ENCODE assay signal across 11 cellular contexts in genomic region chr3:16060945-16061344, GRCh38.
A peak's percentile ranks its signal among the peaks of the same experiment; 100 is the strongest.
DNase-seq lines count a peak whose midpoint lies in the region; ATAC-seq and TF ChIP-seq lines count a peak whose summit lies in the region.
"Had no signal": no experiment of that assay in that cellular context is flagged by ENCODE, and none has a peak within 500 bp of the region (broad histone marks: within the 10 kb centered on the region; RNA-seq: fewer than 3 reads in every experiment).

No MANE protein-coding gene starts in this region.

- no peak overlapping the region for H3K4me3 Mint-ChIP-seq in naive thymus-derived CD4-positive, alpha-beta T cell
- H3K4me3 Mint-ChIP-seq: naive B cell; stimulated activated naive CD8-positive, alpha-beta T cell treated with anti-CD3 and anti-CD28 coated beads, Interleukin-15, Interleukin-2, amounts not matched to agents 100 ng/mL and 50 ng/mL, for 24 hours had no signal

- H3K4me3 ChIP-seq in duodenal mucosa (ENCODE audit: low read depth in 1 of 2, low read length in 2 of 2) (no peak overlapping the region), lower lobe of right lung (no peak overlapping the region), testis (no peak overlapping the region)
- no peak overlapping the region for H3K4me3 ChIP-seq in naive thymus-derived CD4-positive, alpha-beta T cell (ENCODE audit: low read length)

- H3K27ac ChIP-seq in duodenal mucosa (ENCODE audit: low read depth, low read length) (peak overlapping the region; percentile 63), lower lobe of right lung (peak overlapping the region; percentile 70), testis (peak overlapping the region; percentile 24 to 73)
- H3K27ac ChIP-seq in naive thymus-derived CD4-positive, alpha-beta T cell (ENCODE audit: low read depth, low read length) = no peak overlapping the region

- peaks cover 0 to 3% (median 0%) of the 10 kb centered on the region in 7 donors for H3K4me1 Mint-ChIP-seq in naive thymus-derived CD4-positive, alpha-beta T cell
- H3K4me1 Mint-ChIP-seq: naive B cell had no signal

- intact Hi-C loops in lower lobe of right lung (cut with DNase I) (no loop called here), testis (cut with DNase I; ENCODE audit: low total_unique reads) (no loop called here)
- intact Hi-C loops in naive thymus-derived CD4-positive, alpha-beta T cell (cut with micrococcal nuclease) = no loop called here

- 65 to 77% methylated on average over 1 of the region's 1 CpG for WGBS in testis, 2 donors

- CTCF ChIA-PET in naive thymus-derived CD4-positive, alpha-beta T cell (lab: Charles Lee) = interaction anchor here (0.6 kb wide), 1 partner anchor 13 kb away, joined by 5 read pairs; no protein-coding TSS in a partner anchor

- H3K36me3 ChIP-seq in duodenal mucosa (ENCODE audit: control insufficient read depth in 1 of 2, insufficient read depth in 2 of 2, low read length in 2 of 2) (no peaks in the 10 kb centered on the region), lower lobe of right lung (no peaks in the 10 kb centered on the region), testis (ENCODE audit: low read depth, missing control alignments) (no peaks in the 10 kb centered on the region)
- no peaks in the 10 kb centered on the region for H3K36me3 ChIP-seq in naive thymus-derived CD4-positive, alpha-beta T cell (ENCODE audit: control insufficient read depth in 2 of 3, insufficient read depth in 3 of 3, low read length in 3 of 3)

- peak in 1 of 2 donors; percentile 31 for ATAC-seq in lower lobe of right lung
- no peak for ATAC-seq in GM21423 (IDR thresholded peaks at IDR 0.05; ENCODE audit: unreplicated experiment)
- no peak for ATAC-seq in naive thymus-derived CD4-positive, alpha-beta T cell

- peaks cover 0 to 3% (median 0%) of the 10 kb centered on the region in 5 donors for H3K36me3 Mint-ChIP-seq in naive thymus-derived CD4-positive, alpha-beta T cell
- H3K36me3 Mint-ChIP-seq: naive B cell had no signal

- POLR2A ChIA-PET in naive thymus-derived CD4-positive, alpha-beta T cell (lab: Charles Lee) = no interaction called here

- TF ChIP-seq CTCF in lower lobe of right lung (IDR thresholded peaks at IDR 0.05) (no peak), testis (IDR thresholded peaks at IDR 0.05) (no peak)

- H3K4me1 ChIP-seq in duodenal mucosa (ENCODE audit: control insufficient read depth in 1 of 2, insufficient read depth in 2 of 2, low read length in 2 of 2) (no peaks in the 10 kb centered on the region), lower lobe of right lung (peaks cover 42% of the 10 kb centered on the region), testis (peaks cover 12% of the 10 kb centered on the region)
- H3K4me1 ChIP-seq in naive thymus-derived CD4-positive, alpha-beta T cell (ENCODE audit: control insufficient read depth in 2 of 2, insufficient read depth in 2 of 2, low read length in 2 of 2) = no peaks in the 10 kb centered on the region

- H3K9me3 ChIP-seq in duodenal mucosa (ENCODE audit: control insufficient read depth in 1 of 2, low read length in 2 of 2) = no peaks in the 10 kb centered on the region
- H3K9me3 ChIP-seq in lower lobe of right lung = no peaks in the 10 kb centered on the region
- no peaks in the 10 kb centered on the region for H3K9me3 ChIP-seq in testis
- H3K9me3 ChIP-seq in naive thymus-derived CD4-positive, alpha-beta T cell (ENCODE audit: control insufficient read depth in 2 of 3, low read length in 3 of 3) = no peaks in the 10 kb centered on the region

- peaks cover 6 to 12% (median 10%) of the 10 kb centered on the region in 5 donors for H3K27me3 Mint-ChIP-seq in naive thymus-derived CD4-positive, alpha-beta T cell

- H3K27ac Mint-ChIP-seq in naive thymus-derived CD4-positive, alpha-beta T cell = no peak overlapping the region
- H3K27ac Mint-ChIP-seq: stimulated activated naive CD8-positive, alpha-beta T cell treated with anti-CD3 and anti-CD28 coated beads, Interleukin-15, Interleukin-2, amounts not matched to agents 100 ng/mL and 50 ng/mL, for 24 hours had no signal

- DNase-seq in HT1080 (ENCODE audit: low read depth) (peak; percentile 88), lower lobe of right lung (no peak), testis (peak; percentile 51), NCI-H1417 treated with DMSO at 0.1 percent for 48 hours (lab: John Stamatoyannopoulos, UW) (no peak), DMS53 (lab: John Stamatoyannopoulos, UW) (no peak)
- no peak for DNase-seq in naive thymus-derived CD4-positive, alpha-beta T cell
- DNase-seq: naive B cell, NCI-H1105 treated with DMSO at 0.1 percent for 48 hours had no signal

- no peaks in the 10 kb centered on the region for H3K9me3 Mint-ChIP-seq in naive thymus-derived CD4-positive, alpha-beta T cell
- H3K9me3 Mint-ChIP-seq: stimulated activated naive CD8-positive, alpha-beta T cell treated with anti-CD3 and anti-CD28 coated beads, Interleukin-15, Interleukin-2, amounts not matched to agents 100 ng/mL and 50 ng/mL, for 24 hours had no signal

- H3K27me3 ChIP-seq in duodenal mucosa (ENCODE audit: control insufficient read depth in 1 of 2, insufficient read depth in 2 of 2, low read length in 2 of 2) (no peaks in the 10 kb centered on the region), lower lobe of right lung (ENCODE audit: low read depth) (no peaks in the 10 kb centered on the region), testis (no peaks in the 10 kb centered on the region)
- no peaks in the 10 kb centered on the region for H3K27me3 ChIP-seq in naive thymus-derived CD4-positive, alpha-beta T cell (ENCODE audit: control insufficient read depth in 2 of 2, insufficient read depth in 2 of 2, low read length in 2 of 2)

- no peak overlapping the region for H3K9ac ChIP-seq in duodenal mucosa (ENCODE audit: low read depth in 1 of 2, low read length in 2 of 2)

- no peak for TF ChIP-seq POLR2A in testis (IDR thresholded peaks at IDR 0.05)

Comparison
In these comparisons a context has a peak if more than half of its experiments do, and no peak if none do; other contexts are left out.
1. DNase-seq: peak in HT1080 (single experiment) and testis (single experiment); none in lower lobe of right lung (single experiment), NCI-H1417 treated with DMSO at 0.1 percent for 48 hours (single experiment), DMS53 (single experiment) and naive thymus-derived CD4-positive, alpha-beta T cell (0 of 9).